11 cellular contexts compared by ENCODE assay signal in the genomic region with DNA sequence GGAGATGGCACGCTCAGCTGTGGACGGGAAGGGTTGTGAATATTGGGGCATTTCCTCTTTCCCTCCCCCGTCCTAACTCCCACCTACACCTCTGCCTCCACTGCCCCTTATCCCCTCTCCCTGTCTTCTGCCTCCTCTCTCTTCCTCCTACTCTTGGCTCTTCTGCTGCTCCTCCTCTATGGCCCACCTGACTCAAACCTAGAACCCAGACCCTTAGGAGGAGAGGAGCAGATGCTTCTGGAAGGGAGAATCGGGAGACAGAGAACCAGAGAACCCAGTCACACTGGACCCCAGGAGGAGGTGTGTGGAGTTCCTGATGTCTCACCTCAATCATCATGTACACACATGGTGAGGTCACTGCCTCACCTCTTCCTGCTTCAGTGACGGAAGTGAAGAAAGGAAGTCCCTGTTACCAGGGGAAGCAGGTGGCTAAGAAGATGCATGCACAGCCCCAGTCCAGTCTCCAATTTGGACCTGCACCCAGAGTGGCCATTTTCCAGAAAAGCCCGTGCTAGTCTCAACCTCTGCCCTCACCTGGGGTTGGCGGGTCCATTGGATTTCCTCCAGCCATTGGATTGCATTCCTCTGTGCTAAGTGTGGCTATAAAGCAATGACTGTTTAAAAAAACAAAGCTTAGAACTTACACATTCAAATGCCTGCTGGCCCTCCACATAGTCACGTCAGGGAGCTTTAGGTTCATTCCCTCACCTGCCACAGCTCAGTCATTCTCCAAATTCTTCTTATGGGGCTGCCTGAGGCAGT. TPM values are rescaled to one million over a fixed set of nuclear protein-coding genes. Genes with fewer than 3 reads are reported as not detected.
DNase-seq lines count a peak whose midpoint lies in the region; ATAC-seq, FAIRE-seq and TF ChIP-seq lines count a peak whose summit lies in the region.
"Had no signal": no experiment of that assay in that cellular context is flagged by ENCODE, and none has a peak within 500 bp of the region (broad histone marks: within the 10 kb centered on the region; RNA-seq: fewer than 3 reads in every experiment).

No MANE protein-coding gene starts in this region.

- no peaks in the 10 kb centered on the region for H3K36me3 ChIP-seq in CD8-positive, alpha-beta memory T cell (ENCODE audit: insufficient read depth, low read length)
- no peaks in the 10 kb centered on the region for H3K36me3 ChIP-seq in MG63
- no peaks in the 10 kb centered on the region for H3K36me3 ChIP-seq in liver (ENCODE audit: control insufficient read depth in 4 of 4, insufficient read depth in 3 of 4, low read depth in 1 of 4, low read length in 3 of 4)
- H3K36me3 ChIP-seq in gastroesophageal sphincter: no peaks in the 10 kb centered on the region

- FAIRE-seq in GM12892 (lab: Jason Lieb, UNC): no peak

- CTCF ChIA-PET in CD8-positive, alpha-beta memory T cell (lab: Charles Lee): interaction anchor here (0.7 to 4.8 kb wide), 4 partner anchors 10 to 353 kb away, joined by 3 to 21 read pairs (median 10); no protein-coding TSS in a partner anchor

- H3K27me3 Mint-ChIP-seq in CD8-positive, alpha-beta memory T cell: peaks cover 8 to 15% of the 10 kb centered on the region in 2 donors

- H3K4me3 Mint-ChIP-seq in CD8-positive, alpha-beta memory T cell: peak overlapping the region in 5 of 7 donors; percentile 34 to 83 (median 64)

- no peak for TF ChIP-seq EP300 in gastroesophageal sphincter (IDR thresholded peaks at IDR 0.05)

- H3K4me3 ChIP-seq in CD8-positive, alpha-beta memory T cell (ENCODE audit: low read length): no peak overlapping the region
- H3K4me3 ChIP-seq in MG63 (no peak overlapping the region), liver (ENCODE audit: low read depth in 1 of 3, low read length in 3 of 3) (no peak overlapping the region), gastroesophageal sphincter (no peak overlapping the region)
- H3K4me3 ChIP-seq: coronary artery had no signal

- peak overlapping the region; percentile 71 to 100 (median 93) for H3K27ac Mint-ChIP-seq in CD8-positive, alpha-beta memory T cell

- H3K9me3 ChIP-seq in CD8-positive, alpha-beta memory T cell (ENCODE audit: low read length): no peaks in the 10 kb centered on the region
- H3K9me3 ChIP-seq in MG63 (no peaks in the 10 kb centered on the region; the same call in 1 of the 2 replicates), liver (ENCODE audit: control insufficient read depth in 4 of 4, low read length in 3 of 4) (no peaks in the 10 kb centered on the region), gastroesophageal sphincter (no peaks in the 10 kb centered on the region)

- POLR2A ChIA-PET in CD8-positive, alpha-beta memory T cell (lab: Charles Lee): interaction anchor here (0.9 to 1.0 kb wide), 2 partner anchors 10 kb away, joined by 3 to 5 read pairs; no protein-coding TSS in a partner anchor

- TF ChIP-seq POLR2A in GM12892 (IDR thresholded peaks at IDR 0.05; ENCODE audit: low read depth, low read length) (no peak), gastroesophageal sphincter (IDR thresholded peaks at IDR 0.05) (no peak), erythroblast (IDR thresholded peaks at IDR 0.05; ENCODE audit: low read length) (no peak)

- peaks cover 15 to 27% (median 20%) of the 10 kb centered on the region in 3 donors for H3K4me1 Mint-ChIP-seq in CD8-positive, alpha-beta memory T cell

- peaks cover 15% of the 10 kb centered on the region for H3K4me1 ChIP-seq in CD8-positive, alpha-beta memory T cell (ENCODE audit: insufficient read depth, low read length)
- H3K4me1 ChIP-seq in liver (ENCODE audit: control insufficient read depth in 4 of 4, insufficient read depth in 4 of 4, low read length in 3 of 4) (no peaks in the 10 kb centered on the region), gastroesophageal sphincter (no peaks in the 10 kb centered on the region)

- ATAC-seq in gastroesophageal sphincter (no peak), GM18520 (IDR thresholded peaks at IDR 0.05; ENCODE audit: unreplicated experiment) (no peak)

- 54% methylated on average over 8 of the region's 8 CpGs for WGBS in liver
- 30 to 32% methylated on average over 2 to 4 of the region's 8 CpGs for WGBS in gastroesophageal sphincter (ENCODE audit: low coverage in 1 of 2), 2 donors

- no peaks in the 10 kb centered on the region for H3K9me3 Mint-ChIP-seq in CD8-positive, alpha-beta memory T cell

- H3K27me3 ChIP-seq in CD8-positive, alpha-beta memory T cell (ENCODE audit: insufficient read depth, low read length, poor library complexity, severe bottlenecking): peaks cover 5% of the 10 kb centered on the region
- H3K27me3 ChIP-seq in MG63 (peaks cover 17% of the 10 kb centered on the region), liver (ENCODE audit: control insufficient read depth in 4 of 4, insufficient read depth in 4 of 4, low read length in 3 of 4) (peaks cover 0 to 6% (median 2%) of the 10 kb centered on the region in 4 donors), gastroesophageal sphincter (peaks cover 64% of the 10 kb centered on the region)

- H3K36me3 Mint-ChIP-seq in CD8-positive, alpha-beta memory T cell: no peaks in the 10 kb centered on the region

- H3K9ac ChIP-seq in liver (ENCODE audit: low read depth in 1 of 2, low read length in 2 of 2): no peak overlapping the region

- peak in 4 of 5 donors; percentile 33 to 69 (median 58) for DNase-seq in CD8-positive, alpha-beta memory T cell
- DNase-seq in MG63: peak; percentile 31
- peak; percentile 22 for DNase-seq in activated gamma-delta T cell treated with anti-CD3 and anti-CD28 coated beads, Interleukin-2, amount 50 U/mL, for 16 hours (ENCODE audit: low read depth)
- DNase-seq in GM12892 (ENCODE audit: insufficient read length): no peak
- DNase-seq in erythroblast (lab: John Stamatoyannopoulos, UW): no peak
- DNase-seq: left cardiac atrium, NCI-H446 had no signal

- no peak for TF ChIP-seq CTCF in liver (IDR thresholded peaks at IDR 0.05; ENCODE audit: low read depth, low read length, missing input control)
- TF ChIP-seq CTCF in gastroesophageal sphincter (IDR thresholded peaks at IDR 0.05): no peak

- TF ChIP-seq RAD21 in liver (IDR thresholded peaks at IDR 0.05): no peak

- peak overlapping the region; percentile 13 for H3K27ac ChIP-seq in CD8-positive, alpha-beta memory T cell (ENCODE audit: low read depth, low read length)
- no peak overlapping the region for H3K27ac ChIP-seq in liver (ENCODE audit: low read depth in 1 of 2, low read length in 2 of 2)
- no peak overlapping the region for H3K27ac ChIP-seq in gastroesophageal sphincter
- H3K27ac ChIP-seq: coronary artery had no signal

TF ChIP-seq in liver, 16 proteins besides CTCF, POLR2A, EP300 and RAD21:
- TF ChIP-seq EGR1 (IDR thresholded peaks at IDR 0.05; ENCODE audit: low read depth in 2 of 2): no peak
- TF ChIP-seq, protein P1, sequence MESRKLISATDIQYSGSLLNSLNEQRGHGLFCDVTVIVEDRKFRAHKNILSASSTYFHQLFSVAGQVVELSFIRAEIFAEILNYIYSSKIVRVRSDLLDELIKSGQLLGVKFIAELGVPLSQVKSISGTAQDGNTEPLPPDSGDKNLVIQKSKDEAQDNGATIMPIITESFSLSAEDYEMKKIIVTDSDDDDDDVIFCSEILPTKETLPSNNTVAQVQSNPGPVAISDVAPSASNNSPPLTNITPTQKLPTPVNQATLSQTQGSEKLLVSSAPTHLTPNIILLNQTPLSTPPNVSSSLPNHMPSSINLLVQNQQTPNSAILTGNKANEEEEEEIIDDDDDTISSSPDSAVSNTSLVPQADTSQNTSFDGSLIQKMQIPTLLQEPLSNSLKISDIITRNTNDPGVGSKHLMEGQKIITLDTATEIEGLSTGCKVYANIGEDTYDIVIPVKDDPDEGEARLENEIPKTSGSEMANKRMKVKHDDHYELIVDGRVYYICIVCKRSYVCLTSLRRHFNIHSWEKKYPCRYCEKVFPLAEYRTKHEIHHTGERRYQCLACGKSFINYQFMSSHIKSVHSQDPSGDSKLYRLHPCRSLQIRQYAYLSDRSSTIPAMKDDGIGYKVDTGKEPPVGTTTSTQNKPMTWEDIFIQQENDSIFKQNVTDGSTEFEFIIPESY (IDR thresholded peaks at IDR 0.05): no peak
- TF ChIP-seq JUND (IDR thresholded peaks at IDR 0.05): no peak
- TF ChIP-seq, protein P2, sequence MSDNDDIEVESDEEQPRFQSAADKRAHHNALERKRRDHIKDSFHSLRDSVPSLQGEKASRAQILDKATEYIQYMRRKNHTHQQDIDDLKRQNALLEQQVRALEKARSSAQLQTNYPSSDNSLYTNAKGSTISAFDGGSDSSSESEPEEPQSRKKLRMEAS (IDR thresholded peaks at IDR 0.05): no peak
- peak; percentile 27 for TF ChIP-seq FOXA1 (IDR thresholded peaks at IDR 0.05)
- no peak for TF ChIP-seq HNF4G (IDR thresholded peaks at IDR 0.05)
- TF ChIP-seq GABPA (IDR thresholded peaks at IDR 0.05 in 1 of 2, conservative IDR thresholded peaks at IDR 0.05 in 1 of 2): no peak
- TF ChIP-seq TAF1 (conservative IDR thresholded peaks at IDR 0.05): no peak

RNA-seq across cellular contexts. Expression of a gene that starts 4.0 kb away (rescaled TPM):
- not detected for total RNA-seq in CD8-positive, alpha-beta memory T cell
- 0.18 TPM for polyA plus RNA-seq in CD8-positive, alpha-beta memory T cell
- total RNA-seq in MG63 (2014; rRNA removed; shearing (Covaris generic); ENCODE audit: low replicate concordance): not detected in 2 replicates
- total RNA-seq in liver (not detected), gastroesophageal sphincter (under 1 TPM in 2 of 4 donors, not detected in 2; 0.15 to 0.23 TPM)
- not detected for polyA plus RNA-seq in liver
- polyA plus RNA-seq in GM12892 (2012; ENCODE audit: missing spikeins): not detected
- total RNA-seq: left cardiac atrium had no signal

RNA-seq across cellular contexts. Expression of a gene that starts 10.7 kb away (rescaled TPM):
- 1,000 to 10,000 TPM; 2,453 to 2,522 TPM for total RNA-seq in CD8-positive, alpha-beta memory T cell
- 1,507 TPM for polyA plus RNA-seq in CD8-positive, alpha-beta memory T cell
- 5,040 and 8,050 TPM in 2 replicates for total RNA-seq in MG63 (2014; rRNA removed; shearing (Covaris generic); ENCODE audit: low replicate concordance)
- 1,000 to 10,000 TPM in 1 of 2 donors, 100 to 1,000 TPM in 1; 989 to 1,192 TPM for total RNA-seq in liver
- 1,000 to 10,000 TPM in 1 of 2 donors, 100 to 1,000 TPM in 1; 309 to 1,118 TPM for polyA plus RNA-seq in liver
- polyA plus RNA-seq in GM12892 (2012; ENCODE audit: missing spikeins): 8,529 TPM
- total RNA-seq in gastroesophageal sphincter: 1,000 to 10,000 TPM; 1,787 to 4,050 (median 3,181) TPM

RNA-seq across cellular contexts. Expression of a gene that starts 42.0 kb away (rescaled TPM):
- total RNA-seq in CD8-positive, alpha-beta memory T cell: 10 to 100 TPM; 50.6 to 57.1 TPM
- polyA plus RNA-seq in CD8-positive, alpha-beta memory T cell: 66.6 TPM
- total RNA-seq in MG63 (2014; rRNA removed; shearing (Covaris generic); ENCODE audit: low replicate concordance): 41.8 and 125 TPM in 2 replicates
- total RNA-seq in liver (10 to 100 TPM; 49.1 to 52.3 TPM), gastroesophageal sphincter (10 to 100 TPM; 58.1 to 67.3 (median 63.4) TPM)
- 10 to 100 TPM; 15.3 to 21.7 TPM for polyA plus RNA-seq in liver
- polyA plus RNA-seq in GM12892 (2012; ENCODE audit: missing spikeins): 19.6 TPM

RNA-seq across cellular contexts. Expression of a gene that starts 54.0 kb away (rescaled TPM):
- total RNA-seq in CD8-positive, alpha-beta memory T cell: not detected
- not detected for polyA plus RNA-seq in CD8-positive, alpha-beta memory T cell
- total RNA-seq in MG63 (2014; rRNA removed; shearing (Covaris generic); ENCODE audit: low replicate concordance): not detected in 2 replicates
- not detected for total RNA-seq in liver
- not detected for polyA plus RNA-seq in liver
- polyA plus RNA-seq in GM12892 (2012; ENCODE audit: missing spikeins): not detected
- total RNA-seq in gastroesophageal sphincter: not detected
- total RNA-seq: left cardiac atrium had no signal

Comparison
In these comparisons a context has a peak if more than half of its experiments do, and no peak if none do; other contexts are left out.
1. DNase-seq: peak in CD8-positive, alpha-beta memory T cell (4 of 5), MG63 (single experiment) and activated gamma-delta T cell treated with anti-CD3 and anti-CD28 coated beads, Interleukin-2, amount 50 U/mL, for 16 hours (single experiment); none in GM12892 (single experiment) and erythroblast (0 of 2).